ENCODE assay signal across 8 cellular contexts in the genomic region with DNA sequence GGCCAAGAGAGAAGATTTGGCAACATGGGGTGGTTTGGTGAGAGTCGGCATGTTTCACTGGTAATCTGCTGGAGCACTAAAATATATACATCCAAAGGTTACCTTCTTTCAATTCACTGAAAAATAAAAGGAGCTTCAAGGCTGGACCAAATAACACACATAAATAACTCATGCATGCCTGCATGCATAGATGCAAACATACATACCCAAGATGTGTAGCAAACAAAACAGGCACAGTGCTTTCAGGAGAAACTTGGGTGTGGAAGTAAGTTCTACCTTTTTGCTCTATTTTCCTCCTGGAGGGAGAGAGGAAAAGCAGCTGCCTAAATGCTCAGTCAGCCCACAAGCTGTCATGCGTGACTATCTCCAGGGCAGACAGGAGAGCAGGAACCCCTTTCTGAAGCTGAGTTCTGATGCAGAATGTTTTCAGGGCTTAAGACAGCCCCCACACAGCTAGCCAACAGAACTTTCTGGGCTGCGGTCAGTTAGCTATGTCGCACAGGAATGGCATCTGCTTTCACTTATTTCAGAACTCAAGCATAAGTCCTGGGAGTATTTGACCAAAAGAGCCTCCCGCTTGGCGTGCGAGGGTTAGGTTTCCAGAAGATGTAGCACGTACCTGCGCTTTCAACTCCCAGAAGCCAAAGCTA.
DNase-seq lines count a peak whose midpoint lies in the region; ATAC-seq and TF ChIP-seq lines count a peak whose summit lies in the region.

No MANE protein-coding gene starts in this region.

- POLR2A ChIA-PET in activated B cell treated with CpG ODN at 0.5 μM for 24 hours (lab: Charles Lee): interaction anchor here (0.7 to 6.1 kb wide), 39 partner anchors 8 to 463 kb away, joined by 3 to 85 read pairs (median 5); a partner anchor contains a TSS

- no peaks in the 10 kb centered on the region for H3K27me3 Mint-ChIP-seq in activated B cell treated with CpG ODN at 0.5 μM for 24 hours

- no peaks in the 10 kb centered on the region for H3K36me3 Mint-ChIP-seq in activated B cell treated with CpG ODN at 0.5 μM for 24 hours (ENCODE audit: low read depth)

- H3K9ac ChIP-seq in HUES48 (ENCODE audit: low read depth, low read length): no peak overlapping the region

- no peaks in the 10 kb centered on the region for H3K9me3 ChIP-seq in HUES48 (ENCODE audit: control insufficient read depth, insufficient read depth, low read length)

- H3K27me3 ChIP-seq in GM06990 (replicated peaks; ENCODE audit: control insufficient read depth, insufficient read depth, low read length): no peaks in the 10 kb centered on the region
- H3K27me3 ChIP-seq in HUES48 (ENCODE audit: control insufficient read depth, insufficient read depth, low read length): no peaks in the 10 kb centered on the region

- H3K27ac Mint-ChIP-seq in activated B cell treated with CpG ODN at 0.5 μM for 24 hours: peak overlapping the region; percentile 98

- peak overlapping the region; percentile 82 for H3K4me3 Mint-ChIP-seq in activated B cell treated with CpG ODN at 0.5 μM for 24 hours

- peaks cover 66% of the 10 kb centered on the region for H3K4me1 Mint-ChIP-seq in activated B cell treated with CpG ODN at 0.5 μM for 24 hours

- CTCF ChIA-PET in activated B cell treated with CpG ODN at 0.5 μM for 24 hours (lab: Charles Lee): interaction anchor here (0.8 to 1.3 kb wide), 6 partner anchors 16 to 352 kb away, joined by 4 to 8 read pairs (median 4); a partner anchor contains a TSS

- peaks cover 10% of the 10 kb centered on the region for H3K4me1 ChIP-seq in HUES48 (ENCODE audit: control insufficient read depth, insufficient read depth, low read length)

- TF ChIP-seq CTCF in GM06990 (IDR thresholded peaks at IDR 0.05; ENCODE audit: insufficient read depth, low read length, poor library complexity, severe bottlenecking) (no peak), activated B cell treated with CpG ODN at 0.5 μM for 24 hours (IDR thresholded peaks at IDR 0.05) (no peak), foreskin fibroblast (IDR thresholded peaks at IDR 0.05; ENCODE audit: low read depth, low read length) (no peak)

- H3K36me3 ChIP-seq in GM06990 (ENCODE audit: control insufficient read depth, insufficient read depth, low read length) (no peaks in the 10 kb centered on the region), HUES48 (ENCODE audit: control insufficient read depth, insufficient read depth, low read length) (no peaks in the 10 kb centered on the region)

- peak overlapping the region; percentile 23 for H3K27ac ChIP-seq in HUES48 (ENCODE audit: low read depth, low read length)

- H3K9me3 Mint-ChIP-seq in activated B cell treated with CpG ODN at 0.5 μM for 24 hours: peaks cover 3% of the 10 kb centered on the region

- H3K4me3 ChIP-seq in GM06990 (replicated peaks; ENCODE audit: low read depth, low read length): peak overlapping the region; percentile 18
- no peak overlapping the region for H3K4me3 ChIP-seq in HUES48 (ENCODE audit: low read depth, low read length)
- H3K4me3 ChIP-seq in foreskin fibroblast (ENCODE audit: low read depth in 1 of 2, low read length in 2 of 2): peak overlapping the region in 1 of 2 donors; percentile 37

- ATAC-seq in GM21528 (IDR thresholded peaks at IDR 0.05; ENCODE audit: low FRiP score, unreplicated experiment): peak; percentile 52
- ATAC-seq in activated B cell treated with CpG ODN at 0.5 μM for 24 hours (ENCODE audit: low read depth): peak; percentile 43
- peak; percentile 84 for ATAC-seq in sciatic nerve

- intact Hi-C loops in activated B cell treated with CpG ODN at 0.5 μM for 24 hours (cut with micrococcal nuclease) (loop anchor here (2.0 to 5.0 kb wide), 3 partner anchors 120 to 230 kb away; no protein-coding TSS in a partner anchor), sciatic nerve (cut with DNase I) (no loop called here)

- DNase-seq in GM06990 (ENCODE audit: extremely low read depth, insufficient read length) (peak; percentile 74), activated B cell treated with CpG ODN at 0.5 μM for 24 hours (no peak), foreskin fibroblast (peak; percentile 98), sciatic nerve (ENCODE audit: low spot score) (peak; percentile 78), RKO (ENCODE audit: low spot score) (no peak), NCI-H510A treated with DMSO at 0.1 percent for 48 hours (lab: John Stamatoyannopoulos, UW) (no peak)

Comparison
In these comparisons a context has a peak if more than half of its experiments do, and no peak if none do; other contexts are left out.
1. DNase-seq: peak in GM06990 (single experiment), foreskin fibroblast (2 of 2) and sciatic nerve (single experiment); none in activated B cell treated with CpG ODN at 0.5 μM for 24 hours (single experiment), RKO (single experiment) and NCI-H510A treated with DMSO at 0.1 percent for 48 hours (single experiment).
2. Peak in every context shown above with its lines, with median percentiles within 50 percentile points of each other: ATAC-seq.